In the genomic region with DNA sequence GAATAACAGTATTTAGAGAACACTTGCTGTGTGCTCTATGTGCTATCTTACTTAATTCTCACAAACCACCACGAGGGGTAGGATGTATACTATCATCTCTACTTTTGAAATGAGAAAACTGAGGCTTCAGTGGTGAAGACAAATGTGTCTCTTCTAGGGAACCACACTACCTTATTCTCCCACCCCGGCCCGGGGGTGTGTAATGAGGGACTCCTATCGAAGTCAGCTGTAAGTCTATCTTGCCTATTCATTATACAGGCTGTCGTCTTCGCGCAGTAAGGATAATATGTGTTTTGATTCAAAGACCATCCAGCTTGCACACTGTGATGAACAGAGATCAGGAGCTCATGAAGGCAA, we compare ENCODE assay signal across 8 cellular contexts. TPM values are rescaled to one million over a fixed set of nuclear protein-coding genes. Genes with fewer than 3 reads are reported as not detected.
DNase-seq lines count a peak whose midpoint lies in the region; ATAC-seq and TF ChIP-seq lines count a peak whose summit lies in the region.

No MANE protein-coding gene starts in this region.

- H3K36me3 Mint-ChIP-seq in activated CD4-positive, alpha-beta memory T cell treated with anti-CD3 and anti-CD28 coated beads for 36 hours, result peaks cover 29% of the 10 kb centered on the region

- POLR2A ChIA-PET in activated CD4-positive, alpha-beta memory T cell treated with anti-CD3 and anti-CD28 coated beads for 36 hours (lab: Charles Lee), result interaction anchor here (0.7 to 3.6 kb wide), 8 partner anchors 8 to 549 kb away, joined by 3 to 70 read pairs (median 5); no protein-coding TSS in a partner anchor

- H3K27ac Mint-ChIP-seq in activated CD4-positive, alpha-beta memory T cell treated with anti-CD3 and anti-CD28 coated beads for 36 hours, result peak overlapping the region; percentile 94

- H3K4me1 Mint-ChIP-seq in activated CD4-positive, alpha-beta memory T cell treated with anti-CD3 and anti-CD28 coated beads for 36 hours (ENCODE audit: low read depth), result peaks cover 42% of the 10 kb centered on the region

- no peaks in the 10 kb centered on the region for H3K9me3 Mint-ChIP-seq in activated CD4-positive, alpha-beta memory T cell treated with anti-CD3 and anti-CD28 coated beads for 36 hours

- no peaks in the 10 kb centered on the region for H3K27me3 Mint-ChIP-seq in activated CD4-positive, alpha-beta memory T cell treated with anti-CD3 and anti-CD28 coated beads for 36 hours

- no peak for DNase-seq in BE2C
- DNase-seq in HAP-1 (ENCODE audit: low spot score in 2 of 2), result no peak
- DNase-seq in activated CD4-positive, alpha-beta memory T cell treated with anti-CD3 and anti-CD28 coated beads for 36 hours, result peak; percentile 87
- DNase-seq in hepatocyte (ENCODE audit: low spot score), result no peak
- peak; percentile 59 to 62 for DNase-seq in stimulated activated CD4-positive, alpha-beta T cell treated with anti-CD3 and anti-CD28 coated beads, Interleukin-2, amount 100 ng/mL, for 48 hours
- DNase-seq in anterior cingulate cortex (lab: John Stamatoyannopoulos, UW), result no peak
- DNase-seq in ureter (ENCODE audit: low spot score), result no peak

- H3K36me3 ChIP-seq in BE2C (peaks cover 39% of the 10 kb centered on the region), HAP-1 (replicated peaks) (peaks cover 38% of the 10 kb centered on the region), hepatocyte (replicated peaks; ENCODE audit: insufficient read depth, low read depth) (no peaks in the 10 kb centered on the region)

- peaks cover 8% of the 10 kb centered on the region for H4K20me1 ChIP-seq in hepatocyte (ENCODE audit: insufficient read depth, poor library complexity, severe bottlenecking)

- ATAC-seq in HG02884 (IDR thresholded peaks at IDR 0.05; ENCODE audit: unreplicated experiment), result no peak

- H3K4me3 ChIP-seq in BE2C (ENCODE audit: low read depth, low read length), result peak overlapping the region; percentile 84
- peak overlapping the region; percentile 56 for H3K4me3 ChIP-seq in HAP-1
- H3K4me3 ChIP-seq in hepatocyte, result peak overlapping the region; percentile 63

- H3K27ac ChIP-seq in hepatocyte, result peak overlapping the region; percentile 91

- no peaks in the 10 kb centered on the region for H3K4me1 ChIP-seq in BE2C
- H3K4me1 ChIP-seq in HAP-1, result peaks cover 10% of the 10 kb centered on the region
- H3K4me1 ChIP-seq in hepatocyte (ENCODE audit: insufficient read depth), result peaks cover 22% of the 10 kb centered on the region

- in situ Hi-C loops in HAP-1 (cut with MboI; ENCODE audit: low sequenced_read_pairs), result no loop called here

- no peak overlapping the region for H2AFZ ChIP-seq in hepatocyte

- H3K9me2 ChIP-seq in hepatocyte (replicated peaks; ENCODE audit: insufficient read depth), result no peaks in the 10 kb centered on the region

- H3K79me2 ChIP-seq in hepatocyte, result peaks cover 62% of the 10 kb centered on the region

- intact Hi-C loops in activated CD4-positive, alpha-beta memory T cell treated with anti-CD3 and anti-CD28 coated beads for 36 hours (cut with micrococcal nuclease), result loop anchor here (1.0 to 5.0 kb wide), 8 partner anchors 8 to 545 kb away; a partner anchor contains a TSS

- WGBS in hepatocyte (ENCODE audit: low lambda C conversion rate, missing lambda C conversion rate), result 43% methylated on average over 7 of the region's 7 CpGs

- CTCF ChIA-PET in activated CD4-positive, alpha-beta memory T cell treated with anti-CD3 and anti-CD28 coated beads for 36 hours (lab: Charles Lee), result interaction anchor here (0.6 to 4.2 kb wide), 9 partner anchors 8 to 216 kb away, joined by 3 to 25 read pairs (median 4); no protein-coding TSS in a partner anchor

- peak overlapping the region; percentile 78 for H3K4me3 Mint-ChIP-seq in activated CD4-positive, alpha-beta memory T cell treated with anti-CD3 and anti-CD28 coated beads for 36 hours

- H3K9me3 ChIP-seq in BE2C, result no peaks in the 10 kb centered on the region
- H3K9me3 ChIP-seq in HAP-1, result no peaks in the 10 kb centered on the region
- H3K9me3 ChIP-seq in hepatocyte (ENCODE audit: low read depth), result no peaks in the 10 kb centered on the region

- TF ChIP-seq CTCF in BE2C (IDR thresholded peaks at IDR 0.05; ENCODE audit: low read depth, low read length) (peak; percentile 10), hepatocyte (IDR thresholded peaks at IDR 0.05; ENCODE audit: poor library complexity) (no peak)

- H3K27me3 ChIP-seq in BE2C (no peaks in the 10 kb centered on the region), HAP-1 (ENCODE audit: low read depth) (no peaks in the 10 kb centered on the region), hepatocyte (no peaks in the 10 kb centered on the region)

- H3K4me2 ChIP-seq in hepatocyte, result peak overlapping the region; percentile 88

RNA-seq across cellular contexts. Expression of a gene that starts 1.1 kb away (rescaled TPM):
- polyA plus RNA-seq in BE2C (2012; ENCODE audit: insufficient read depth, insufficient read length, low read depth), result 44.8 TPM
- 10 to 100 TPM; 67.4 to 73.4 TPM for total RNA-seq in activated CD4-positive, alpha-beta memory T cell treated with anti-CD3 and anti-CD28 coated beads for 36 hours
- total RNA-seq in hepatocyte, result 18.2 and 22.7 TPM in 2 replicates
- 18.8 and 21.7 TPM in 2 replicates for polyA plus RNA-seq in hepatocyte
- 43.0 TPM for total RNA-seq in ureter

RNA-seq across cellular contexts. Expression of a gene that starts 1.3 kb away (rescaled TPM):
- 3.8 TPM for polyA plus RNA-seq in BE2C (2012; ENCODE audit: insufficient read depth, insufficient read length, low read depth)
- total RNA-seq in activated CD4-positive, alpha-beta memory T cell treated with anti-CD3 and anti-CD28 coated beads for 36 hours, result 1 to 10 TPM; 2.3 to 3.0 TPM
- total RNA-seq in hepatocyte (4.9 and 5.4 TPM in 2 replicates), ureter (4.3 TPM)
- 5.5 and 6.1 TPM in 2 replicates for polyA plus RNA-seq in hepatocyte

Comparison
In these comparisons a context has a peak if more than half of its experiments do, and no peak if none do; other contexts are left out.
1. DNase-seq: peak in activated CD4-positive, alpha-beta memory T cell treated with anti-CD3 and anti-CD28 coated beads for 36 hours (single experiment) and stimulated activated CD4-positive, alpha-beta T cell treated with anti-CD3 and anti-CD28 coated beads, Interleukin-2, amount 100 ng/mL, for 48 hours (2 of 2); none in BE2C (single experiment), HAP-1 (0 of 2), hepatocyte (single experiment), anterior cingulate cortex (0 of 58) and ureter (single experiment).
2. Peak in every context shown above with its lines, with median percentiles within 50 percentile points of each other: H3K4me3 ChIP-seq.